Comparison of ENCODE assay signal across 8 cellular contexts in genomic region chr3:13012228-13012691, GRCh38.
DNase-seq lines count a peak whose midpoint lies in the region; ATAC-seq, FAIRE-seq and TF ChIP-seq lines count a peak whose summit lies in the region.

No MANE protein-coding gene starts in this region.

- peaks cover 6 to 15% of the 10 kb centered on the region in 2 donors for H3K4me1 ChIP-seq in esophagus (ENCODE audit: control insufficient read depth in 2 of 2, insufficient read depth in 2 of 2, low read length in 1 of 2)

- H3K36me3 ChIP-seq in esophagus (ENCODE audit: control insufficient read depth in 2 of 2, insufficient read depth in 2 of 2, low read length in 1 of 2): no peaks in the 10 kb centered on the region

- H3K4me3 ChIP-seq in esophagus (ENCODE audit: low read depth in 1 of 2, low read length in 2 of 2): no peak overlapping the region
- H3K4me3 ChIP-seq in skin epidermis: no peak overlapping the region

- peak; percentile 27 for ATAC-seq in GM19397 (IDR thresholded peaks at IDR 0.05; ENCODE audit: unreplicated experiment)
- ATAC-seq in HG03565 (IDR thresholded peaks at IDR 0.05; ENCODE audit: unreplicated experiment): peak; percentile 26
- no peak for ATAC-seq in GM19328 (IDR thresholded peaks at IDR 0.05; ENCODE audit: unreplicated experiment)

- peak in 9 of 14 donors; percentile 25 to 66 (median 45) for DNase-seq in C1 segment of cervical spinal cord (lab: John Stamatoyannopoulos, UW)
- peak; percentile 45 to 55 for DNase-seq in activated CD4-positive, alpha-beta T cell treated with anti-CD3 and anti-CD28 coated beads for 4 hours
- no peak for DNase-seq in D721Med (ENCODE audit: insufficient read length, low spot score)

- FAIRE-seq in D721Med (lab: Jason Lieb, UNC): no peak

- H3K27ac ChIP-seq in esophagus (ENCODE audit: low read depth in 2 of 2, low read length in 1 of 2): peak overlapping the region; percentile 51 to 65
- H3K27ac ChIP-seq in skin epidermis: peak overlapping the region in 19 of 21 experiments; percentile 0 to 97 (median 79)

- no peak for TF ChIP-seq CTCF in D721Med (IDR thresholded peaks at IDR 0.05; ENCODE audit: insufficient read depth, missing control alignments)

- no peaks in the 10 kb centered on the region for H3K27me3 ChIP-seq in esophagus (ENCODE audit: control insufficient read depth in 1 of 2, insufficient read depth in 2 of 2, low read length in 2 of 2)

- WGBS in esophagus, 2 donors: 66 to 69% methylated on average over 5 of the region's 5 CpGs

- no peaks in the 10 kb centered on the region for H3K9me3 ChIP-seq in esophagus (ENCODE audit: control insufficient read depth in 2 of 2, insufficient read depth in 1 of 2, low read depth in 1 of 2, low read length in 1 of 2)
